Comparison of ENCODE assay signal across 18 cellular contexts in genomic region chr2:148930046-148930775, GRCh38. TPM values are rescaled to one million over a fixed set of nuclear protein-coding genes. Genes with fewer than 3 reads are reported as not detected.
A peak's percentile ranks its signal among the peaks of the same experiment; 100 is the strongest.
DNase-seq lines count a peak whose midpoint lies in the region; ATAC-seq and TF ChIP-seq lines count a peak whose summit lies in the region.
"Had no signal": no experiment of that assay in that cellular context is flagged by ENCODE, and none has a peak within 500 bp of the region (broad histone marks: within the 10 kb centered on the region; RNA-seq: fewer than 3 reads in every experiment).

No MANE protein-coding gene starts in this region.

- no peaks in the 10 kb centered on the region for H3K9me3 Mint-ChIP-seq in type B pancreatic cell
- H3K9me3 Mint-ChIP-seq: activated naive CD8-positive, alpha-beta T cell treated with anti-CD3 and anti-CD28 coated beads for 36 hours; activated T-cell treated with anti-CD3 and anti-CD28 coated beads, Interleukin-2, amount 50 U/mL, for 24 hours; central memory CD8-positive, alpha-beta T cell had no signal

- peaks cover 4% of the 10 kb centered on the region for H3K36me3 Mint-ChIP-seq in type B pancreatic cell

- no peaks in the 10 kb centered on the region for H3K9me3 ChIP-seq in SK-N-MC (ENCODE audit: low read depth, low read length)
- H3K9me3 ChIP-seq: heart left ventricle, stomach had no signal

- H3K4me3 Mint-ChIP-seq in type B pancreatic cell, result peak overlapping the region; percentile 16
- H3K4me3 Mint-ChIP-seq: activated naive CD8-positive, alpha-beta T cell treated with anti-CD3 and anti-CD28 coated beads for 36 hours; activated T-cell treated with anti-CD3 and anti-CD28 coated beads, Interleukin-2, amount 50 U/mL, for 24 hours; central memory CD8-positive, alpha-beta T cell had no signal

- H3K27me3 Mint-ChIP-seq in type B pancreatic cell, result no peaks in the 10 kb centered on the region
- H3K27me3 Mint-ChIP-seq: activated naive CD8-positive, alpha-beta T cell treated with anti-CD3 and anti-CD28 coated beads for 36 hours; activated T-cell treated with anti-CD3 and anti-CD28 coated beads, Interleukin-2, amount 50 U/mL, for 24 hours; central memory CD8-positive, alpha-beta T cell had no signal

- no peak overlapping the region for H3K27ac ChIP-seq in SK-N-MC
- H3K27ac ChIP-seq: 22Rv1, heart left ventricle, stomach had no signal

- no peaks in the 10 kb centered on the region for H3K36me3 ChIP-seq in SK-N-MC (ENCODE audit: insufficient read depth, low read length)
- H3K36me3 ChIP-seq: heart left ventricle, stomach had no signal

- no peak for ATAC-seq in HG03460 (IDR thresholded peaks at IDR 0.05; ENCODE audit: unreplicated experiment)
- ATAC-seq: heart left ventricle, Right ventricle myocardium inferior had no signal

- no peak overlapping the region for H3K9ac ChIP-seq in SK-N-MC (ENCODE audit: insufficient read length)

- peak; percentile 11 for DNase-seq in DMS79 treated with DMSO at 0.1 percent for 48 hours (lab: John Stamatoyannopoulos, UW)
- DNase-seq in DMS79 (lab: John Stamatoyannopoulos, UW), result no peak
- peak; percentile 26 for DNase-seq in SK-N-MC (ENCODE audit: low read depth, low spot score)
- peak; percentile 7 for DNase-seq in fibroblast of pulmonary artery (ENCODE audit: low read depth)
- no peak for DNase-seq in type B pancreatic cell (ENCODE audit: extremely low spot score, unreplicated experiment)
- no peak for DNase-seq in GF-D8 (lab: John Stamatoyannopoulos, UW)
- no peak for DNase-seq in cerebellar cortex (ENCODE audit: low spot score)
- DNase-seq: activated CD4-positive, alpha-beta T cell treated with anti-CD3 and anti-CD28 coated beads, Interleukin-2, amount 50 U/mL, for 1 hour; activated naive CD8-positive, alpha-beta T cell treated with anti-CD3 and anti-CD28 coated beads for 36 hours; activated T-cell treated with anti-CD3 and anti-CD28 coated beads, Interleukin-2, amount 50 U/mL, for 24 hours; heart left ventricle; NCI-H2029; stomach had no signal

- TF ChIP-seq CTCF in fibroblast of pulmonary artery (IDR thresholded peaks at IDR 0.05; ENCODE audit: low read length, missing control alignments), result no peak
- no peak for TF ChIP-seq CTCF in type B pancreatic cell (conservative IDR thresholded peaks at IDR 0.05)

- no peak overlapping the region for H3K4me3 ChIP-seq in SK-N-MC
- H3K4me3 ChIP-seq in fibroblast of pulmonary artery (replicated peaks; ENCODE audit: low read depth, low read length), result no peak overlapping the region
- H3K4me3 ChIP-seq: heart left ventricle, stomach had no signal

- peak overlapping the region; percentile 27 for H3K27ac Mint-ChIP-seq in type B pancreatic cell
- H3K27ac Mint-ChIP-seq: activated naive CD8-positive, alpha-beta T cell treated with anti-CD3 and anti-CD28 coated beads for 36 hours; activated T-cell treated with anti-CD3 and anti-CD28 coated beads, Interleukin-2, amount 50 U/mL, for 24 hours had no signal

- H3K4me1 Mint-ChIP-seq in type B pancreatic cell (ENCODE audit: unreplicated experiment), result peaks cover 50% of the 10 kb centered on the region

RNA-seq across cellular contexts. Expression of gene KIF5C, which starts 55.2 kb away (rescaled TPM):
- total RNA-seq in type B pancreatic cell (ENCODE audit: low replicate concordance), result 20.4 and 38.9 TPM in 2 replicates
- total RNA-seq: HT-29 had no signal

Comparison
In these comparisons a context has a peak if more than half of its experiments do, and no peak if none do; other contexts are left out.
1. DNase-seq: peak in DMS79 treated with DMSO at 0.1 percent for 48 hours (single experiment), SK-N-MC (single experiment) and fibroblast of pulmonary artery (single experiment); none in DMS79 (single experiment), type B pancreatic cell (single experiment), GF-D8 (single experiment) and cerebellar cortex (single experiment).